ENCODE assay signal across 13 cellular contexts in genomic region chr13:75452564-75452963, GRCh38. TPM values are rescaled to one million over a fixed set of nuclear protein-coding genes. Genes with fewer than 3 reads are reported as not detected.
DNase-seq lines count a peak whose midpoint lies in the region; ATAC-seq, FAIRE-seq and TF ChIP-seq lines count a peak whose summit lies in the region.
"Had no signal": no experiment of that assay in that cellular context is flagged by ENCODE, and none has a peak within 500 bp of the region (broad histone marks: within the 10 kb centered on the region; RNA-seq: fewer than 3 reads in every experiment).

No MANE protein-coding gene starts in this region.

- 81% methylated on average over 8 of the region's 8 CpGs for WGBS in smooth muscle cell (ENCODE audit: low lambda C conversion rate)

- no peak for TF ChIP-seq CTCF in smooth muscle cell (IDR thresholded peaks at IDR 0.05; ENCODE audit: borderline replicate concordance, insufficient read depth, poor library complexity, severe bottlenecking)

- H3K9ac ChIP-seq in smooth muscle cell (ENCODE audit: low read depth), result no peak overlapping the region

- no peaks in the 10 kb centered on the region for H3F3A ChIP-seq in smooth muscle cell (ENCODE audit: low read depth)

- no peaks in the 10 kb centered on the region for H3K4me1 ChIP-seq in smooth muscle cell (ENCODE audit: low read depth)

- H3K27ac ChIP-seq in smooth muscle cell (ENCODE audit: low read depth), result no peak overlapping the region
- H3K27ac ChIP-seq: stomach had no signal

- H3K9me3 ChIP-seq in MG63, result no peaks in the 10 kb centered on the region
- no peaks in the 10 kb centered on the region for H3K9me3 ChIP-seq in smooth muscle cell (replicated peaks; ENCODE audit: low read depth)
- H3K9me3 ChIP-seq: stomach had no signal

- no peak for DNase-seq in MG63
- DNase-seq in kidney tubule cell (ENCODE audit: low spot score), result peak; percentile 45
- DNase-seq in smooth muscle cell (lab: John Stamatoyannopoulos, UW; ENCODE audit: unreplicated experiment), result no peak
- no peak for DNase-seq in MV-4-11 (lab: John Stamatoyannopoulos, UW)
- DNase-seq in NCI-H82 (lab: John Stamatoyannopoulos, UW), result no peak
- DNase-seq: activated naive CD8-positive, alpha-beta T cell treated with anti-CD3 and anti-CD28 coated beads, Interleukin-2, amount 10 ng/mL, durations not matched to agents 7 days and 5 days; CD8-positive, alpha-beta T cell; cortex of kidney; H7; NCI-H2227 treated with DMSO at 0.1 percent for 48 hours; stomach had no signal

- H3K4me3 ChIP-seq in MG63 (peak overlapping the region; percentile 17), smooth muscle cell (peak overlapping the region; percentile 6)
- H3K4me3 ChIP-seq: stomach had no signal

- H3K36me3 ChIP-seq in MG63 (no peaks in the 10 kb centered on the region), smooth muscle cell (ENCODE audit: low read depth) (no peaks in the 10 kb centered on the region)
- H3K36me3 ChIP-seq: stomach had no signal

- FAIRE-seq in colon (lab: Jason Lieb, UNC), result peak; percentile 81

- peaks cover 19% of the 10 kb centered on the region for H4K20me1 ChIP-seq in smooth muscle cell (ENCODE audit: low read depth)

- no peak for ATAC-seq in GM21717 (IDR thresholded peaks at IDR 0.05; ENCODE audit: unreplicated experiment)
- ATAC-seq: CD8-positive, alpha-beta T cell had no signal

- peaks cover 11% of the 10 kb centered on the region for H3K79me2 ChIP-seq in smooth muscle cell (ENCODE audit: low read depth)

- no peak overlapping the region for H2AFZ ChIP-seq in smooth muscle cell (ENCODE audit: low read depth)

- H3K27me3 ChIP-seq in MG63 (no peaks in the 10 kb centered on the region), smooth muscle cell (ENCODE audit: low read depth) (no peaks in the 10 kb centered on the region)
- H3K27me3 ChIP-seq: stomach had no signal

- H3K4me2 ChIP-seq in smooth muscle cell, result no peak overlapping the region

RNA-seq across cellular contexts. Expression of gene TBC1D4, which starts 29.4 kb away (rescaled TPM):
- 9.2 and 18.8 TPM in 2 replicates for total RNA-seq in MG63 (2014; rRNA removed; shearing (Covaris generic); ENCODE audit: low replicate concordance)
- 21.9 and 22.4 TPM in 2 replicates for total RNA-seq in smooth muscle cell
- 6.4 and 7.7 TPM in 2 replicates for polyA plus RNA-seq in smooth muscle cell
